20 cellular contexts compared by ENCODE assay signal in the genomic region with DNA sequence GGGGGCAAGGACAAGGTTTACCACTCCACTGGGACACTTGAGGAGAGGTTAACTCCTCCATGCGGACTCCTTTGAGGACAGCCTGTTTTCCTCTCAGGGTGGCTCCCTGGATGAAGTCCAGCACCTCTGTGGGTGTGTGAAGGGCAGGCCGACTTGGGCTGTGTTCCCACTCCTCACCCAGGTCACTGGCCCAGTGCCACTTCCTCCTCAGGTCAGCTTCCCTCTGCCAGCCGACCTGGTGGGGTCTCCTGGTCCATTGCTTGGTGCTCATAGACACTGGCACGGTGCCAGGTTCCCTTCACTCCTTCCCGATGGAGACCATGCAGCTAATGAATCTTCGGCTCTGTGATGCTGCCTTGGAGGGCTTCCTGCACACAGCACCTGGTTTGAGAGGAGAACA.
"Had no signal": no experiment of that assay in that cellular context is flagged by ENCODE, and none has a peak within 500 bp of the region (broad histone marks: within the 10 kb centered on the region; RNA-seq: fewer than 3 reads in every experiment).

No MANE protein-coding gene starts in this region.

- FAIRE-seq: RCC 7860 had no signal

- H3K27ac Mint-ChIP-seq: IgD-negative memory B cell had no signal

- H3K4me3 ChIP-seq: MG63, SJSA1, SK-N-MC had no signal

- H3K27ac ChIP-seq: SJSA1, SK-N-MC had no signal

- H3K4me1 ChIP-seq: SJSA1 had no signal

- H3K27me3 ChIP-seq: MG63, SJSA1 had no signal

- H3K4me1 Mint-ChIP-seq: IgD-negative memory B cell had no signal

- DNase-seq: Karpas-422, KG1, MG63, NCI-H1092 treated with DMSO at 0.1 percent for 48 hours, NCI-H1436, NCI-H187 treated with DMSO at 0.1 percent for 48 hours, NCI-H2029 treated with DMSO at 0.1 percent for 48 hours, NCI-H2171 treated with DMSO at 0.1 percent for 48 hours, NCI-H345, NCI-H446 treated with DMSO at 0.1 percent for 48 hours, NCI-H510A treated with DMSO at 0.1 percent for 48 hours, NCI-H526, NCI-H82, Right ventricle myocardium superior, RPMI8226, SIG-M5 had no signal

- H3K9me3 ChIP-seq: MG63, SJSA1 had no signal

- H3K36me3 ChIP-seq: MG63 had no signal
